In the genomic region with DNA sequence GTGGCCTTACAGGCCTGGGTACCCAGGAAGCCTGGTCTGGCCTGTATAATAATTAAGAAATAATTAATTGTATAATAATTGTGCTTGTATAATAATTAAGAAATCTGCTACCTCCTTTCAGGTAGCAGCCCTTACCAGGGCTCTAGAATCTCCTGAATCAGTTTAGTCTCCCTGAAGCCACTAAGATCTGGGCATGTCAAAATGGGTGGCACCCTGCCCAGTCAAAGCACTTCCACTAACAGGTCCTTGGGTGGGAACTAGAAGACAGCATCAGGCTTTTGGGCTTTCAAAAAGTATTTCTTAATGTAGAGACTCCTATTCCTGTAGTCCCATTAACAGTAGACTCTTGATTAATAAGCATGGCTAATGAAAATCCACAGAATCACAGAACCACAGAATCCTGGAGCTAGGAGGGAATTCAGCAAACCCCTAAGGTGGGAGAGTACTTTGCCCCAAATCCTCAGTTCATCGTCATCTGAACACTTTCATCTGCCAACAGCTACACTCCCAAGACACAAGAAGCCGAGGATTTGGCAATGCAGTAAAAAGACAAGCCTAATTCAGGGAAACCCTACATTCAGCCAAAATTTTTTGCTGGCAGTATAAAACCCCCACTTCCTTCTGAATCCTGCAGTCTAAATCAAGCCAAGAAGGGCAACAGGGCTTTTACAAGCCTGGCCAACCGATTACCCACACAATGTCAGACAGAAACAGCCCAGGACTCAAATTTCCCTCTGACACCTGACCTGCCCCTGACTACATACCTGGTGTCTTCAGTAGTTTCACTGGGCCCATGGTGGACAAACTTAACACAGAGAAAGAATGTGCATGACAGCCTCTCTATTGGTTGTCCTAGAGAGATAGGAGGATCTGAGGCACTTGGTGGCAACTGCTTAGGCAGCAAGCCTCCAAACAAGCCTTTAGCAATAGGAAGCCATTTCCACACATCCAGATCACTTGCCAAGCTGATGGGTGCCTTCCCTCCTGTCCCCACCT, we compare ENCODE assay signal across 25 cellular contexts. TPM values are rescaled to one million over a fixed set of nuclear protein-coding genes. Genes with fewer than 3 reads are reported as not detected.
DNase-seq lines count a peak whose midpoint lies in the region; ATAC-seq and TF ChIP-seq lines count a peak whose summit lies in the region.
"Had no signal": no experiment of that assay in that cellular context is flagged by ENCODE, and none has a peak within 500 bp of the region (broad histone marks: within the 10 kb centered on the region; RNA-seq: fewer than 3 reads in every experiment).

No MANE protein-coding gene starts in this region.

- H2BK5ac ChIP-seq in trophoblast cell (ENCODE audit: low read depth, low read length, poor library complexity) = no peak overlapping the region

- H4K12ac ChIP-seq in trophoblast cell (ENCODE audit: low read depth, low read length) = no peak overlapping the region

- H3K79me2 ChIP-seq in trophoblast cell (ENCODE audit: control insufficient read depth, insufficient read depth, low read length, poor library complexity) = no peaks in the 10 kb centered on the region

- peak overlapping the region; percentile 26 for H4K91ac ChIP-seq in trophoblast cell (ENCODE audit: low read depth, low read length)

- H3K4me2 ChIP-seq in trophoblast cell (ENCODE audit: low read length) = no peak overlapping the region
- H3K4me2 ChIP-seq: smooth muscle cell had no signal

- H3K18ac ChIP-seq in trophoblast cell (ENCODE audit: low read length) = no peak overlapping the region

- H4K8ac ChIP-seq in trophoblast cell (ENCODE audit: low read depth, low read length) = peak overlapping the region; percentile 30

- ATAC-seq in Right ventricle myocardium superior (ENCODE audit: poor library complexity) = no peak
- no peak for ATAC-seq in Right ventricle myocardium inferior
- ATAC-seq in GM19397 (IDR thresholded peaks at IDR 0.05; ENCODE audit: unreplicated experiment) = no peak
- ATAC-seq: stimulated activated effector memory CD8-positive, alpha-beta T cell treated with anti-CD3 and anti-CD28 coated beads, Interleukin-12 subunit alpha, Interleukin-12 subunit beta, amount 100 ng/mL, for 72 hours had no signal

- no peaks in the 10 kb centered on the region for H3K36me3 ChIP-seq in trophoblast cell (ENCODE audit: control insufficient read depth in 1 of 2, insufficient read depth in 2 of 2, low read length in 2 of 2)
- H3K36me3 ChIP-seq: BE2C, heart right ventricle had no signal

- DNase-seq in Right ventricle myocardium superior (peak; percentile 51), Right ventricle myocardium inferior (ENCODE audit: missing footprints) (no peak), fibroblast of mammary gland (ENCODE audit: low read depth) (peak; percentile 64), trophoblast cell (no peak), NCI-H2029 (lab: John Stamatoyannopoulos, UW) (no peak)
- DNase-seq in activated CD4-positive, alpha-beta T cell treated with anti-CD3 and anti-CD28 coated beads, Interleukin-2, amount 10 ng/mL, durations not matched to agents 7 days and 5 days = no peak
- DNase-seq in central memory CD4-positive, alpha-beta T cell = no peak
- DNase-seq: 8988T; activated CD4-positive, alpha-beta T cell treated with anti-CD3 and anti-CD28 coated beads, Interleukin-2, amount 50 U/mL, for 1 hour; activated naive CD4-positive, alpha-beta T cell treated with anti-CD3 and anti-CD28 coated beads, Interleukin-2, amount 10 ng/mL, durations not matched to agents 7 days and 5 days; BE2C; cortex of kidney; DMS53; GDM1; GM23248; heart right ventricle; HFFc6; NCI-H1436 treated with DMSO at 0.1 percent for 48 hours; NCI-H510A treated with DMSO at 0.1 percent for 48 hours; stimulated activated CD4-positive, alpha-beta T cell treated with anti-CD3 and anti-CD28 coated beads, Interleukin-2, amount 100 ng/mL, for 48 hours had no signal

- H3K9me3 Mint-ChIP-seq in activated CD4-positive, alpha-beta T cell treated with anti-CD3 and anti-CD28 coated beads, Interleukin-2, amount 10 ng/mL, durations not matched to agents 7 days and 5 days = no peaks in the 10 kb centered on the region
- H3K9me3 Mint-ChIP-seq: activated naive CD4-positive, alpha-beta T cell treated with anti-CD3 and anti-CD28 coated beads, Interleukin-2, amount 10 ng/mL, durations not matched to agents 7 days and 5 days; activated T-helper 1 cell treated with anti-CD3 and anti-CD28 coated beads, Interleukin-12 subunit alpha, Interleukin-12 subunit beta, Interleukin-2, Interleukin-4 antibody, amounts not matched to agents 30 ng/mL and 10 ng/mL and 1 ng/mL, durations not matched to agents 14 hours and 24 hours and 36 hours; HFFc6; stimulated activated effector memory CD8-positive, alpha-beta T cell treated with anti-CD3 and anti-CD28 coated beads, Interleukin-12 subunit alpha, Interleukin-12 subunit beta, amount 100 ng/mL, for 72 hours; T-helper 2 cell treated with Interferon-gamma antibody and Interleukin-4, amounts not matched to agents 5 μg/mL and 100 μg/mL, for 36 hours had no signal

- TF ChIP-seq CTCF in fibroblast of mammary gland (conservative IDR thresholded peaks at IDR 0.05; ENCODE audit: control insufficient read depth, insufficient read depth, low read depth, low read length) = no peak

- H3K4me1 Mint-ChIP-seq in activated CD4-positive, alpha-beta T cell treated with anti-CD3 and anti-CD28 coated beads, Interleukin-2, amount 10 ng/mL, durations not matched to agents 7 days and 5 days = peaks cover 34% of the 10 kb centered on the region

- H3K27me3 Mint-ChIP-seq in activated CD4-positive, alpha-beta T cell treated with anti-CD3 and anti-CD28 coated beads, Interleukin-2, amount 10 ng/mL, durations not matched to agents 7 days and 5 days = peaks cover 43% of the 10 kb centered on the region

- no peak overlapping the region for H3K9ac ChIP-seq in trophoblast cell (ENCODE audit: low read length)
- H3K9ac ChIP-seq: GM23248 had no signal

- H2BK120ac ChIP-seq in trophoblast cell (ENCODE audit: insufficient read depth, low read length, poor library complexity) = no peak overlapping the region

- CTCF ChIA-PET in activated CD4-positive, alpha-beta T cell treated with anti-CD3 and anti-CD28 coated beads, Interleukin-2, amount 10 ng/mL, durations not matched to agents 7 days and 5 days (lab: Charles Lee) = interaction anchor here (1.4 kb wide), 1 partner anchor 43 kb away, joined by 3 read pairs; no protein-coding TSS in a partner anchor

- H3K23ac ChIP-seq in trophoblast cell (ENCODE audit: low read length) = no peak overlapping the region

- POLR2A ChIA-PET in activated CD4-positive, alpha-beta T cell treated with anti-CD3 and anti-CD28 coated beads, Interleukin-2, amount 10 ng/mL, durations not matched to agents 7 days and 5 days (lab: Charles Lee) = no interaction called here

- H2BK12ac ChIP-seq in trophoblast cell (ENCODE audit: low read length) = no peak overlapping the region

- no CpG with 5 or more reads among the region's 3 CpGs for WGBS in trophoblast cell (ENCODE audit: extremely low coverage, insufficient coverage, insufficient read length)

- no peak overlapping the region for H3K4ac ChIP-seq in trophoblast cell (ENCODE audit: low read depth, low read length)

- H2AFZ ChIP-seq in trophoblast cell (ENCODE audit: insufficient read depth, low read length, poor library complexity) = no peak overlapping the region
- H2AFZ ChIP-seq: GM23248 had no signal

- H2AK5ac ChIP-seq in trophoblast cell (ENCODE audit: low read length) = no peak overlapping the region

- no peak overlapping the region for H3K4me3 Mint-ChIP-seq in activated CD4-positive, alpha-beta T cell treated with anti-CD3 and anti-CD28 coated beads, Interleukin-2, amount 10 ng/mL, durations not matched to agents 7 days and 5 days
- H3K4me3 Mint-ChIP-seq: activated naive CD4-positive, alpha-beta T cell treated with anti-CD3 and anti-CD28 coated beads, Interleukin-2, amount 10 ng/mL, durations not matched to agents 7 days and 5 days; activated T-helper 1 cell treated with anti-CD3 and anti-CD28 coated beads, Interleukin-12 subunit alpha, Interleukin-12 subunit beta, Interleukin-2, Interleukin-4 antibody, amounts not matched to agents 30 ng/mL and 10 ng/mL and 1 ng/mL, durations not matched to agents 14 hours and 24 hours and 36 hours; HFFc6; stimulated activated effector memory CD8-positive, alpha-beta T cell treated with anti-CD3 and anti-CD28 coated beads, Interleukin-12 subunit alpha, Interleukin-12 subunit beta, amount 100 ng/mL, for 72 hours; T-helper 2 cell treated with Interferon-gamma antibody and Interleukin-4, amounts not matched to agents 5 μg/mL and 100 μg/mL, for 36 hours had no signal

- H3K14ac ChIP-seq in trophoblast cell (ENCODE audit: low read length) = no peak overlapping the region

- no peak overlapping the region for H3K4me3 ChIP-seq in fibroblast of mammary gland (ENCODE audit: control insufficient read depth, low read depth, low read length)
- no peak overlapping the region for H3K4me3 ChIP-seq in trophoblast cell (ENCODE audit: low read depth, low read length)
- H3K4me3 ChIP-seq: GM23248, heart right ventricle, smooth muscle cell had no signal

- H3K79me1 ChIP-seq in trophoblast cell (ENCODE audit: low read length) = peaks cover 1% of the 10 kb centered on the region

- H3K27me3 ChIP-seq in trophoblast cell (ENCODE audit: insufficient read depth, low read length) = no peaks in the 10 kb centered on the region
- H3K27me3 ChIP-seq: heart right ventricle had no signal

- intact Hi-C loops in Right ventricle myocardium superior (cut with DNase I) (loop anchor here (10.0 kb wide), 1 partner anchor 334 kb away; no protein-coding TSS in a partner anchor), Right ventricle myocardium inferior (cut with DNase I) (loop anchor here (10.0 kb wide), 1 partner anchor 134 kb away; no protein-coding TSS in a partner anchor)

- H3K4me1 ChIP-seq in trophoblast cell (ENCODE audit: control insufficient read depth in 1 of 2, insufficient read depth in 2 of 2, low read length in 2 of 2) = peaks cover 6 to 14% of the 10 kb centered on the region in 2 experiments
- H3K4me1 ChIP-seq: BE2C had no signal

- H3K9me3 ChIP-seq in trophoblast cell (ENCODE audit: insufficient read depth, low read depth, low read length) = no peaks in the 10 kb centered on the region
- H3K9me3 ChIP-seq: BE2C, heart right ventricle had no signal

- H3K27ac Mint-ChIP-seq in activated CD4-positive, alpha-beta T cell treated with anti-CD3 and anti-CD28 coated beads, Interleukin-2, amount 10 ng/mL, durations not matched to agents 7 days and 5 days = no peak overlapping the region
- H3K27ac Mint-ChIP-seq: activated naive CD4-positive, alpha-beta T cell treated with anti-CD3 and anti-CD28 coated beads, Interleukin-2, amount 10 ng/mL, durations not matched to agents 7 days and 5 days; activated T-helper 1 cell treated with anti-CD3 and anti-CD28 coated beads, Interleukin-12 subunit alpha, Interleukin-12 subunit beta, Interleukin-2, Interleukin-4 antibody, amounts not matched to agents 30 ng/mL and 10 ng/mL and 1 ng/mL, durations not matched to agents 14 hours and 24 hours and 36 hours; HFFc6; stimulated activated effector memory CD8-positive, alpha-beta T cell treated with anti-CD3 and anti-CD28 coated beads, Interleukin-12 subunit alpha, Interleukin-12 subunit beta, amount 100 ng/mL, for 72 hours; T-helper 2 cell treated with Interferon-gamma antibody and Interleukin-4, amounts not matched to agents 5 μg/mL and 100 μg/mL, for 36 hours had no signal

- no peak overlapping the region for H3K27ac ChIP-seq in trophoblast cell (ENCODE audit: low read depth, low read length)
- H3K27ac ChIP-seq: GM23248 had no signal

- no peaks in the 10 kb centered on the region for H3K36me3 Mint-ChIP-seq in activated CD4-positive, alpha-beta T cell treated with anti-CD3 and anti-CD28 coated beads, Interleukin-2, amount 10 ng/mL, durations not matched to agents 7 days and 5 days (ENCODE audit: low read depth)
- H3K36me3 Mint-ChIP-seq: stimulated activated effector memory CD8-positive, alpha-beta T cell treated with anti-CD3 and anti-CD28 coated beads, Interleukin-12 subunit alpha, Interleukin-12 subunit beta, amount 100 ng/mL, for 72 hours had no signal

RNA-seq across cellular contexts. Expression of a gene that starts 5.9 kb away (rescaled TPM):
- total RNA-seq in Right ventricle myocardium superior (1.0 TPM), Right ventricle myocardium inferior (0.60 TPM)
- polyA plus RNA-seq in trophoblast cell (2013) = 11.5 and 15.6 TPM in 2 replicates
- total RNA-seq in activated CD4-positive, alpha-beta T cell treated with anti-CD3 and anti-CD28 coated beads, Interleukin-2, amount 10 ng/mL, durations not matched to agents 7 days and 5 days = under 1 TPM; 0.67 to 0.92 TPM

Comparison
In these comparisons a context has a peak if more than half of its experiments do, and no peak if none do; other contexts are left out.
1. DNase-seq: peak in Right ventricle myocardium superior (single experiment) and fibroblast of mammary gland (single experiment); none in Right ventricle myocardium inferior (single experiment), trophoblast cell (0 of 2), activated CD4-positive, alpha-beta T cell treated with anti-CD3 and anti-CD28 coated beads, Interleukin-2, amount 10 ng/mL, durations not matched to agents 7 days and 5 days (single experiment), central memory CD4-positive, alpha-beta T cell (single experiment) and NCI-H2029 (single experiment).